Comparison of ENCODE assay signal across 1 cellular context in the genomic region with DNA sequence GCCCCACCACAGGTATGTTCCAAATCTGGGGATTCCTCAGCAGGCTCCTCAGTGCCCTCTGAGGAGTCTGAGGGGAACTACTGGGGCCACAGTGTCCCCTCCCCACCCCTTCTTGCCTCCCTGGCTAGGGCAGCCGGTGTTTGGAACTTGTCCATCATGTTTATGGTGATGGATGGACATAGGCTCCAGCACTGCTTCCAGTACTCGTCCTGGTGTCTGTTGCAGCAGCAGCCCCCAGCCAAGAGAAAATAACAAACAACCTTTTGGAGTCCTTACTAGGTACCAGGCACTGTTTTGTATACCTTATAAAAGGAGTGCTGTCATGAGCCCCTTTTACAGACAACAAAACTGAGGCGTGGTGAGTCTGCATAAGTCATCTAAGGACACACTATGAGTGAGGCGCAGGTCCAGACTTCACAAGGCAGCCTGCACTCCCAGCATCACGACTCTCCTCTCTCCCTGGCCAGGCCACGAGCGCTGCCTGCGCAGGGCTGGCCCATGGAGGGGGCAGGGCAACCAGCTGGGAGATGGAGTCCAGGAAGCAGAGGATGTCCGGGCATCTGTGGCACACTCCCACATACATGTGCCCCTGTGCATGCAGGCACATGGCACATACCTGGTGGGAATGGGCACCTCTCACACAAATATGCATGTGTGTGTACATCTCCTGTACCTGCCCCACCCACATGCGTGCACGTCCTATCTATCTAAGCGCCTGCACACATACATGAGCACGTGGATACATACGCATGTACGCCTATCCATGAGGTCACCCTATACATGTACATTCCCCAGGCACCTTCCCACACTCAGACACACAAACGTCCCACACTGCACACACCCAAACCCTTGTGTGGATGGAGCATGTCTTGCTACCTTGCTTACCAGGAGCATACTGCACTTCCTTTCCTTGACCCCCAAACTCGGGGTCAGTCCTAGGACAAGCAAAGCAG.
TF ChIP-seq lines count a peak whose summit lies in the region.

No MANE protein-coding gene starts in this region.

TF ChIP-seq in WTC11, 78 proteins besides CTCF, POLR2A, EP300 and RAD21:
- no peak for TF ChIP-seq SOX15 (CRISPR knock-in tag; IDR thresholded peaks at IDR 0.05)
- TF ChIP-seq GABPB1 (CRISPR knock-in tag; IDR thresholded peaks at IDR 0.05) = no peak
- no peak for TF ChIP-seq ZNF232 (CRISPR knock-in tag; IDR thresholded peaks at IDR 0.05)
- no peak for TF ChIP-seq ZNF425 (CRISPR knock-in tag; conservative IDR thresholded peaks at IDR 0.05)
- no peak for TF ChIP-seq FOXJ3 (CRISPR knock-in tag; IDR thresholded peaks at IDR 0.05; ENCODE audit: borderline replicate concordance)
- TF ChIP-seq TCF7 (CRISPR knock-in tag; IDR thresholded peaks at IDR 0.05; ENCODE audit: low read depth) = no peak
- no peak for TF ChIP-seq PRRX2 (CRISPR knock-in tag; IDR thresholded peaks at IDR 0.05)
